In genomic region chr22:50576070-50576469, GRCh38 we compare ENCODE assay signal across 9 cellular contexts. TPM values are rescaled to one million over a fixed set of nuclear protein-coding genes. Genes with fewer than 3 reads are reported as not detected.
DNase-seq lines count a peak whose midpoint lies in the region; ATAC-seq, FAIRE-seq and TF ChIP-seq lines count a peak whose summit lies in the region.
"Had no signal": no experiment of that assay in that cellular context is flagged by ENCODE, and none has a peak within 500 bp of the region (broad histone marks: within the 10 kb centered on the region; RNA-seq: fewer than 3 reads in every experiment).

No MANE protein-coding gene starts in this region.

- no peak overlapping the region for H3K9ac ChIP-seq in astrocyte (ENCODE audit: low read length)
- H3K9ac ChIP-seq in HepG2 (ENCODE audit: insufficient read depth, low read depth, low read length), result no peak overlapping the region

- no peak overlapping the region for H3K4me3 ChIP-seq in astrocyte (ENCODE audit: insufficient read depth, low read depth, low read length)
- H3K4me3 ChIP-seq in HepG2 (replicated peaks in 1 of 3; ENCODE audit: insufficient read depth in 1 of 3, low read depth in 2 of 3, low read length in 3 of 3), result no peak overlapping the region

- no peaks in the 10 kb centered on the region for H3K9me3 Mint-ChIP-seq in astrocyte (ENCODE audit: unreplicated experiment)

- H3K79me2 ChIP-seq in astrocyte (ENCODE audit: insufficient read depth, low read length), result no peaks in the 10 kb centered on the region
- H3K79me2 ChIP-seq in HepG2 (ENCODE audit: insufficient read depth, low read length), result no peaks in the 10 kb centered on the region

- POLR2A ChIA-PET in HepG2 (lab: Yijun Ruan, JAX), result interaction anchor here (1.0 to 3.1 kb wide), 3 partner anchors 13 to 50 kb away, joined by 3 to 7 read pairs (median 4); partner anchors contain the start of genes SCO2 and SYCE3

- peak; percentile 68 for TF ChIP-seq CTCF in D721Med (IDR thresholded peaks at IDR 0.05; ENCODE audit: insufficient read depth, missing control alignments)
- peak; percentile 25 for TF ChIP-seq CTCF in astrocyte (IDR thresholded peaks at IDR 0.05; ENCODE audit: insufficient read depth, low read depth, low read length)
- TF ChIP-seq CTCF in HepG2 (CRISPR knock-in tag; IDR thresholded peaks at IDR 0.05), result peak; percentile 81

- H3K4me1 Mint-ChIP-seq in astrocyte (ENCODE audit: low read depth, unreplicated experiment), result peaks cover 1% of the 10 kb centered on the region

- BruUV-seq in HepG2 (replicated peaks; lab: Mats Ljungman, UMichigan), result no TSS peak

- DNase-seq in D721Med (ENCODE audit: insufficient read length, low spot score), result peak; percentile 49
- DNase-seq in LHCN-M2 (ENCODE audit: low read depth), result peak; percentile 47
- peak; percentile 12 for DNase-seq in astrocyte (ENCODE audit: low read depth)
- DNase-seq in HepG2 (ENCODE audit: low spot score), result peak; percentile 81
- no peak for DNase-seq in GM19239 (ENCODE audit: insufficient read length, low spot score)

- TF ChIP-seq POLR2A in HepG2 (IDR thresholded peaks at IDR 0.05; ENCODE audit: insufficient read depth in 1 of 2, low read depth in 2 of 2, low read length in 2 of 2), result no peak

- H2AFZ ChIP-seq in astrocyte (ENCODE audit: low read depth, low read length) (no peak overlapping the region), HepG2 (ENCODE audit: low read length) (no peak overlapping the region)

- H3K4me3 Mint-ChIP-seq in astrocyte (ENCODE audit: unreplicated experiment), result no peak overlapping the region

- in situ Hi-C loops in HepG2 (cut with HindIII; ENCODE audit: extremely low pct_ligation_motif_present, low pct_unique_long_range_greater_than_20kb), result loop anchor here (5.0 kb wide), 1 partner anchor 36 kb away; no protein-coding TSS in a partner anchor

- 30% methylated on average over 5 of the region's 5 CpGs for WGBS in HepG2 (ENCODE audit: low lambda C conversion rate)

- peak; percentile 83 for ATAC-seq in HepG2
- no peak for ATAC-seq in activated CD4-positive, CD25-positive, alpha-beta regulatory T cell treated with anti-CD3 and anti-CD28 coated beads, Interleukin-2, amount 50 U/mL, for 24 hours
- no peak for ATAC-seq in HG03378 (IDR thresholded peaks at IDR 0.05; ENCODE audit: unreplicated experiment)
- no peak for ATAC-seq in HG03280 (IDR thresholded peaks at IDR 0.05; ENCODE audit: unreplicated experiment)

- H4K20me1 ChIP-seq in astrocyte (ENCODE audit: insufficient read depth, low read length), result no peaks in the 10 kb centered on the region
- no peaks in the 10 kb centered on the region for H4K20me1 ChIP-seq in HepG2 (ENCODE audit: insufficient read depth, low read length)

- H3K4me1 ChIP-seq in astrocyte (ENCODE audit: insufficient read depth, low read length) (peaks cover 3% of the 10 kb centered on the region), HepG2 (ENCODE audit: insufficient read depth, low read length) (peaks cover 2% of the 10 kb centered on the region)

- peak; percentile 94 for TF ChIP-seq RAD21 in HepG2 (CRISPR knock-in tag; IDR thresholded peaks at IDR 0.05)

- intact Hi-C loops in HepG2 (cut with micrococcal nuclease; ENCODE audit: unreplicated experiment), result loop anchor here (1.0 kb wide), 2 partner anchors 44 to 115 kb away; no protein-coding TSS in a partner anchor

- CTCF ChIA-PET in HepG2 (lab: Yijun Ruan, JAX; ENCODE audit: low intra/inter-chr PET ratio, low total read pairs), result interaction anchor here (1.1 to 3.7 kb wide), 5 partner anchors 34 to 124 kb away, joined by 3 to 37 read pairs (median 7); no protein-coding TSS in a partner anchor

- H3K36me3 ChIP-seq in astrocyte (ENCODE audit: insufficient read depth, low read length), result no peaks in the 10 kb centered on the region
- peaks cover 4 to 7% of the 10 kb centered on the region in 2 experiments; a peak in 3 of 5 replicates for H3K36me3 ChIP-seq in HepG2 (replicated peaks in 1 of 2; ENCODE audit: control insufficient read depth in 1 of 2, insufficient read depth in 2 of 2, low read length in 2 of 2)

- H3K4me2 ChIP-seq in astrocyte (ENCODE audit: low read length) (no peak overlapping the region), HepG2 (ENCODE audit: low read depth, low read length) (no peak overlapping the region)

- TF ChIP-seq EP300 in HepG2 (IDR thresholded peaks at IDR 0.05; ENCODE audit: low read depth in 2 of 2, low read length in 2 of 2), result no peak
- no peak for TF ChIP-seq EP300 in HepG2 (CRISPR knock-in tag; IDR thresholded peaks at IDR 0.05; ENCODE audit: borderline replicate concordance)

- H3K9me3 ChIP-seq in astrocyte (ENCODE audit: insufficient read depth, low read depth, low read length) (no peaks in the 10 kb centered on the region), HepG2 (ENCODE audit: low read length) (no peaks in the 10 kb centered on the region)

- no peak overlapping the region for H3K27ac Mint-ChIP-seq in astrocyte (ENCODE audit: unreplicated experiment)

- H3K27ac ChIP-seq in astrocyte (ENCODE audit: low read depth, low read length), result no peak overlapping the region
- H3K27ac ChIP-seq in HepG2 (ENCODE audit: extremely low read length, insufficient read depth, low read length), result no peak overlapping the region
- H3K27ac ChIP-seq: epithelial cell of prostate had no signal

- H3K27me3 ChIP-seq in astrocyte (ENCODE audit: insufficient read depth, low read length) (peaks cover 8% of the 10 kb centered on the region), HepG2 (ENCODE audit: control insufficient read depth in 1 of 2, insufficient read depth in 2 of 2, low read length in 2 of 2) (no peaks in the 10 kb centered on the region)

- FAIRE-seq in D721Med (lab: Jason Lieb, UNC) (no peak), astrocyte (lab: Jason Lieb, UNC) (no peak), HepG2 (lab: Jason Lieb, UNC) (peak; percentile 89), GM19239 (lab: Jason Lieb, UNC) (no peak)

- H3K27me3 Mint-ChIP-seq in astrocyte (ENCODE audit: low read depth, unreplicated experiment), result no peaks in the 10 kb centered on the region

- peaks cover 12% of the 10 kb centered on the region for H3K36me3 Mint-ChIP-seq in astrocyte (ENCODE audit: low read depth, unreplicated experiment)

RNA-seq across cellular contexts. Expression of gene CPT1B, which starts 2.2 kb away (rescaled TPM):
- total RNA-seq in LHCN-M2 (2014; rRNA removed) (9.0 and 9.4 TPM in 2 replicates), astrocyte (26.0 and 32.7 TPM in 2 replicates), HepG2 (2016; rRNA removed; fragmentation: Illumina TruSeq; extraction: Trizol) (2.3 and 9.2 TPM in 2 replicates)
- 2.0 TPM for polyA plus RNA-seq in LHCN-M2 (2012)
- total RNA-seq in HepG2 (2016; cell fraction: cytosol; rRNA removed; fragmentation: Illumina TruSeq; extraction: Trizol; ENCODE audit: low read depth), result 0.91 and 1.5 TPM in 2 replicates
- total RNA-seq in HepG2 (2016; cell fraction: insoluble cytoplasmic fraction; rRNA removed; fragmentation: Illumina TruSeq; extraction: Trizol), result 1.4 and 10.1 TPM in 2 replicates
- 1.9 and 2.4 TPM in 2 replicates for total RNA-seq in HepG2 (2016; cell fraction: membrane; rRNA removed; fragmentation: Illumina TruSeq; extraction: Trizol)
- 11.6 and 16.2 TPM in 2 replicates for total RNA-seq in HepG2 (2016; cell fraction: nucleus; rRNA removed; fragmentation: Illumina TruSeq; extraction: Trizol)
- polyA plus RNA-seq in HepG2 (2011; rRNA removed), result 19.5 and 26.5 TPM in 2 replicates
- polyA plus RNA-seq in HepG2 (2011; cell fraction: cytosol; rRNA removed), result 4.5 and 5.2 TPM in 2 replicates
- polyA plus RNA-seq in HepG2 (2011; cell fraction: nucleus; rRNA removed), result 177 and 200 TPM in 2 replicates
- polyA plus RNA-seq in HepG2 (2012), result 15.0 and 23.3 TPM in 2 replicates
- polyA plus RNA-seq in HepG2 (2016; cell fraction: cytosol; fragmentation: Illumina TruSeq; extraction: Trizol; ENCODE audit: low read depth), result 0.49 and 0.80 TPM in 2 replicates
- polyA plus RNA-seq in HepG2 (2016; cell fraction: insoluble cytoplasmic fraction; fragmentation: Illumina TruSeq; extraction: Trizol; ENCODE audit: low read depth), result 2.0 and 2.6 TPM in 2 replicates
- polyA plus RNA-seq in HepG2 (2016; cell fraction: membrane; fragmentation: Illumina TruSeq; extraction: Trizol; ENCODE audit: low read depth), result 1.7 and 2.0 TPM in 2 replicates
- 62.6 and 63.1 TPM in 2 replicates for polyA plus RNA-seq in HepG2 (2016; cell fraction: nucleus; fragmentation: Illumina TruSeq; extraction: Trizol; ENCODE audit: insufficient read depth, low read depth)
- 7.0 and 8.4 TPM in 2 replicates for polyA minus RNA-seq in HepG2 (2011; rRNA and poly(A)+ RNA removed; ENCODE audit: low replicate concordance)
- 0.79 and 1.7 TPM in 2 replicates for polyA minus RNA-seq in HepG2 (2011; cell fraction: cytosol; rRNA and poly(A)+ RNA removed)
- polyA minus RNA-seq in HepG2 (2011; cell fraction: nucleus; rRNA and poly(A)+ RNA removed), result 21.3 and 22.5 TPM in 2 replicates

RNA-seq across cellular contexts. Expression of gene CHKB, which starts 6.6 kb away (rescaled TPM):
- total RNA-seq in LHCN-M2 (2014; rRNA removed) (44.9 and 53.0 TPM in 2 replicates), astrocyte (36.1 and 40.7 TPM in 2 replicates), HepG2 (2016; rRNA removed; fragmentation: Illumina TruSeq; extraction: Trizol) (9.9 and 24.5 TPM in 2 replicates)
- polyA plus RNA-seq in LHCN-M2 (2012), result 28.9 TPM
- 17.8 and 21.3 TPM in 2 replicates for total RNA-seq in HepG2 (2016; cell fraction: cytosol; rRNA removed; fragmentation: Illumina TruSeq; extraction: Trizol; ENCODE audit: low read depth)
- total RNA-seq in HepG2 (2016; cell fraction: insoluble cytoplasmic fraction; rRNA removed; fragmentation: Illumina TruSeq; extraction: Trizol), result 10.7 and 27.7 TPM in 2 replicates
- total RNA-seq in HepG2 (2016; cell fraction: membrane; rRNA removed; fragmentation: Illumina TruSeq; extraction: Trizol), result 16.6 and 17.3 TPM in 2 replicates
- 27.3 and 33.6 TPM in 2 replicates for total RNA-seq in HepG2 (2016; cell fraction: nucleus; rRNA removed; fragmentation: Illumina TruSeq; extraction: Trizol)
- polyA plus RNA-seq in HepG2 (2011; rRNA removed), result 42.7 and 43.1 TPM in 2 replicates
- polyA plus RNA-seq in HepG2 (2011; cell fraction: cytosol; rRNA removed), result 11.7 and 13.0 TPM in 2 replicates
- 163 and 176 TPM in 2 replicates for polyA plus RNA-seq in HepG2 (2011; cell fraction: nucleus; rRNA removed)
- 20.9 and 22.0 TPM in 2 replicates for polyA plus RNA-seq in HepG2 (2012)
- 10.7 and 12.5 TPM in 2 replicates for polyA plus RNA-seq in HepG2 (2016; cell fraction: cytosol; fragmentation: Illumina TruSeq; extraction: Trizol; ENCODE audit: low read depth)
- polyA plus RNA-seq in HepG2 (2016; cell fraction: insoluble cytoplasmic fraction; fragmentation: Illumina TruSeq; extraction: Trizol; ENCODE audit: low read depth), result 10.1 and 10.6 TPM in 2 replicates
- 12.3 and 13.1 TPM in 2 replicates for polyA plus RNA-seq in HepG2 (2016; cell fraction: membrane; fragmentation: Illumina TruSeq; extraction: Trizol; ENCODE audit: low read depth)
- 91.8 and 97.4 TPM in 2 replicates for polyA plus RNA-seq in HepG2 (2016; cell fraction: nucleus; fragmentation: Illumina TruSeq; extraction: Trizol; ENCODE audit: insufficient read depth, low read depth)
- 12.9 and 13.6 TPM in 2 replicates for polyA minus RNA-seq in HepG2 (2011; rRNA and poly(A)+ RNA removed; ENCODE audit: low replicate concordance)
- 3.1 TPM in 2 replicates for polyA minus RNA-seq in HepG2 (2011; cell fraction: cytosol; rRNA and poly(A)+ RNA removed)
- 20.0 and 26.5 TPM in 2 replicates for polyA minus RNA-seq in HepG2 (2011; cell fraction: nucleus; rRNA and poly(A)+ RNA removed)

RNA-seq across cellular contexts. Expression of gene SYCE3, which starts 13.4 kb away (rescaled TPM):
- total RNA-seq in LHCN-M2 (2014; rRNA removed), result not detected in 2 replicates
- polyA plus RNA-seq in LHCN-M2 (2012), result 0.29 TPM
- total RNA-seq in astrocyte, result not detected in 2 replicates
- not detected in 2 replicates for total RNA-seq in HepG2 (2016; rRNA removed; fragmentation: Illumina TruSeq; extraction: Trizol)
- not detected in 2 replicates for total RNA-seq in HepG2 (2016; cell fraction: cytosol; rRNA removed; fragmentation: Illumina TruSeq; extraction: Trizol; ENCODE audit: low read depth)
- total RNA-seq in HepG2 (2016; cell fraction: insoluble cytoplasmic fraction; rRNA removed; fragmentation: Illumina TruSeq; extraction: Trizol), result not detected in 2 replicates
- not detected in 2 replicates for total RNA-seq in HepG2 (2016; cell fraction: membrane; rRNA removed; fragmentation: Illumina TruSeq; extraction: Trizol)
- total RNA-seq in HepG2 (2016; cell fraction: nucleus; rRNA removed; fragmentation: Illumina TruSeq; extraction: Trizol), result not detected in 2 replicates
- 0.29 TPM in 1 of 2 replicates, not detected in the other for polyA plus RNA-seq in HepG2 (2011; rRNA removed)
- 0.27 TPM in 1 of 2 replicates, not detected in the other for polyA plus RNA-seq in HepG2 (2011; cell fraction: cytosol; rRNA removed)
- polyA plus RNA-seq in HepG2 (2011; cell fraction: nucleus; rRNA removed), result not detected in 2 replicates
- not detected in 2 replicates for polyA plus RNA-seq in HepG2 (2012)
- not detected in 2 replicates for polyA plus RNA-seq in HepG2 (2016; cell fraction: cytosol; fragmentation: Illumina TruSeq; extraction: Trizol; ENCODE audit: low read depth)
- polyA plus RNA-seq in HepG2 (2016; cell fraction: insoluble cytoplasmic fraction; fragmentation: Illumina TruSeq; extraction: Trizol; ENCODE audit: low read depth), result not detected in 2 replicates
- polyA plus RNA-seq in HepG2 (2016; cell fraction: membrane; fragmentation: Illumina TruSeq; extraction: Trizol; ENCODE audit: low read depth), result not detected in 2 replicates
- not detected in 2 replicates for polyA plus RNA-seq in HepG2 (2016; cell fraction: nucleus; fragmentation: Illumina TruSeq; extraction: Trizol; ENCODE audit: insufficient read depth, low read depth)
- polyA minus RNA-seq in HepG2 (2011; rRNA and poly(A)+ RNA removed; ENCODE audit: low replicate concordance), result not detected in 2 replicates
- polyA minus RNA-seq in HepG2 (2011; cell fraction: cytosol; rRNA and poly(A)+ RNA removed), result not detected in 2 replicates
- not detected in 2 replicates for polyA minus RNA-seq in HepG2 (2011; cell fraction: nucleus; rRNA and poly(A)+ RNA removed)

RNA-seq across cellular contexts. Expression of gene MAPK8IP2, which starts 24.5 kb away (rescaled TPM):
- total RNA-seq in LHCN-M2 (2014; rRNA removed), result 0.13 and 0.17 TPM in 2 replicates
- 0.19 TPM for polyA plus RNA-seq in LHCN-M2 (2012)
- total RNA-seq in astrocyte, result 4.7 and 5.9 TPM in 2 replicates
- total RNA-seq in HepG2 (2016; rRNA removed; fragmentation: Illumina TruSeq; extraction: Trizol), result 2.1 and 2.6 TPM in 2 replicates
- 0.10 and 0.18 TPM in 2 replicates for total RNA-seq in HepG2 (2016; cell fraction: cytosol; rRNA removed; fragmentation: Illumina TruSeq; extraction: Trizol; ENCODE audit: low read depth)
- 1.6 and 2.3 TPM in 2 replicates for total RNA-seq in HepG2 (2016; cell fraction: insoluble cytoplasmic fraction; rRNA removed; fragmentation: Illumina TruSeq; extraction: Trizol)
- 0.65 and 0.77 TPM in 2 replicates for total RNA-seq in HepG2 (2016; cell fraction: membrane; rRNA removed; fragmentation: Illumina TruSeq; extraction: Trizol)
- total RNA-seq in HepG2 (2016; cell fraction: nucleus; rRNA removed; fragmentation: Illumina TruSeq; extraction: Trizol), result 1.8 and 2.3 TPM in 2 replicates
- 1.3 and 2.2 TPM in 2 replicates for polyA plus RNA-seq in HepG2 (2011; rRNA removed)
- polyA plus RNA-seq in HepG2 (2011; cell fraction: cytosol; rRNA removed), result 1.2 TPM in 2 replicates
- 4.1 and 4.5 TPM in 2 replicates for polyA plus RNA-seq in HepG2 (2011; cell fraction: nucleus; rRNA removed)
- polyA plus RNA-seq in HepG2 (2012), result 0.87 and 1.2 TPM in 2 replicates
- polyA plus RNA-seq in HepG2 (2016; cell fraction: cytosol; fragmentation: Illumina TruSeq; extraction: Trizol; ENCODE audit: low read depth), result 0.20 TPM in 2 replicates
- polyA plus RNA-seq in HepG2 (2016; cell fraction: insoluble cytoplasmic fraction; fragmentation: Illumina TruSeq; extraction: Trizol; ENCODE audit: low read depth), result 1.7 and 2.3 TPM in 2 replicates
- 0.47 and 0.71 TPM in 2 replicates for polyA plus RNA-seq in HepG2 (2016; cell fraction: membrane; fragmentation: Illumina TruSeq; extraction: Trizol; ENCODE audit: low read depth)
- 3.0 and 3.2 TPM in 2 replicates for polyA plus RNA-seq in HepG2 (2016; cell fraction: nucleus; fragmentation: Illumina TruSeq; extraction: Trizol; ENCODE audit: insufficient read depth, low read depth)
- polyA minus RNA-seq in HepG2 (2011; rRNA and poly(A)+ RNA removed; ENCODE audit: low replicate concordance), result 3.4 TPM in 1 of 2 replicates, not detected in the other
- polyA minus RNA-seq in HepG2 (2011; cell fraction: cytosol; rRNA and poly(A)+ RNA removed), result 1.5 and 2.2 TPM in 2 replicates
- 1.4 and 1.5 TPM in 2 replicates for polyA minus RNA-seq in HepG2 (2011; cell fraction: nucleus; rRNA and poly(A)+ RNA removed)

RNA-seq across cellular contexts. Expression of gene KLHDC7B, which starts 30.4 kb away (rescaled TPM):
- not detected in 2 replicates for total RNA-seq in LHCN-M2 (2014; rRNA removed)
- polyA plus RNA-seq in LHCN-M2 (2012), result not detected
- total RNA-seq in astrocyte, result 0.32 and 1.9 TPM in 2 replicates
- total RNA-seq in HepG2 (2016; rRNA removed; fragmentation: Illumina TruSeq; extraction: Trizol), result not detected in 2 replicates
- not detected in 2 replicates for total RNA-seq in HepG2 (2016; cell fraction: cytosol; rRNA removed; fragmentation: Illumina TruSeq; extraction: Trizol; ENCODE audit: low read depth)
- not detected in 2 replicates for total RNA-seq in HepG2 (2016; cell fraction: insoluble cytoplasmic fraction; rRNA removed; fragmentation: Illumina TruSeq; extraction: Trizol)
- total RNA-seq in HepG2 (2016; cell fraction: membrane; rRNA removed; fragmentation: Illumina TruSeq; extraction: Trizol), result not detected in 2 replicates
- not detected in 2 replicates for total RNA-seq in HepG2 (2016; cell fraction: nucleus; rRNA removed; fragmentation: Illumina TruSeq; extraction: Trizol)
- polyA plus RNA-seq in HepG2 (2011; rRNA removed), result 0.11 and 0.17 TPM in 2 replicates
- polyA plus RNA-seq in HepG2 (2011; cell fraction: cytosol; rRNA removed), result 0.09 TPM in 2 replicates
- 0.68 and 0.81 TPM in 2 replicates for polyA plus RNA-seq in HepG2 (2011; cell fraction: nucleus; rRNA removed)
- 0.12 and 0.47 TPM in 2 replicates for polyA plus RNA-seq in HepG2 (2012)
- polyA plus RNA-seq in HepG2 (2016; cell fraction: cytosol; fragmentation: Illumina TruSeq; extraction: Trizol; ENCODE audit: low read depth), result 0.03 TPM in 1 of 2 replicates, not detected in the other
- polyA plus RNA-seq in HepG2 (2016; cell fraction: insoluble cytoplasmic fraction; fragmentation: Illumina TruSeq; extraction: Trizol; ENCODE audit: low read depth), result not detected in 2 replicates
- not detected in 2 replicates for polyA plus RNA-seq in HepG2 (2016; cell fraction: membrane; fragmentation: Illumina TruSeq; extraction: Trizol; ENCODE audit: low read depth)
- 0.09 TPM in 1 of 2 replicates, not detected in the other for polyA plus RNA-seq in HepG2 (2016; cell fraction: nucleus; fragmentation: Illumina TruSeq; extraction: Trizol; ENCODE audit: insufficient read depth, low read depth)
- polyA minus RNA-seq in HepG2 (2011; rRNA and poly(A)+ RNA removed; ENCODE audit: low replicate concordance), result 0.24 and 1.1 TPM in 2 replicates
- polyA minus RNA-seq in HepG2 (2011; cell fraction: cytosol; rRNA and poly(A)+ RNA removed), result 0.26 and 0.49 TPM in 2 replicates
- 0.13 and 0.50 TPM in 2 replicates for polyA minus RNA-seq in HepG2 (2011; cell fraction: nucleus; rRNA and poly(A)+ RNA removed)

Comparison
In these comparisons a context has a peak if more than half of its experiments do, and no peak if none do; other contexts are left out.
1. CTCF ChIP-seq: peak in every context shown above with its lines; median percentile 81 in HepG2; 68 in D721Med; 25 in astrocyte.